10 cellular contexts compared by ENCODE assay signal in the genomic region with DNA sequence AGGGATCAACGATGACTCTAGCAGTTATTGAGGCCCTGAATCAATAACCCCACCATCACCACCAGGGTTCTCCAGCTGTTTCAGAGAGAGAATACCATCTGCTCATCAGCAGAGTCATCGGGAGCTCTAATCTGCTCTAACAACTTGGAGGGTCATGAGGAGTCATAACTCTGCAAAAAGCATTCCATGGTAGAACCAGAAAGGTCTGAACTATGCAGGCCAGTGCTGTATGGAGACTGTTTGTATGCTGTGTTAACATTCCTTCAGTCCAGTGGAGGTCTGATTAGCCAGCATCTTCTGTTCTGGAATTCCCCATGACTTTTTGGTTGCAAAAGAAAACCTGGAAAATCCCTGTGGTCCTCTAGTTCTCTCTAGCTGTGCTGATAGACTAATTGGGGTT. TPM values are rescaled to one million over a fixed set of nuclear protein-coding genes. Genes with fewer than 3 reads are reported as not detected.
DNase-seq lines count a peak whose midpoint lies in the region; ATAC-seq and TF ChIP-seq lines count a peak whose summit lies in the region.
"Had no signal": no experiment of that assay in that cellular context is flagged by ENCODE, and none has a peak within 500 bp of the region (broad histone marks: within the 10 kb centered on the region; RNA-seq: fewer than 3 reads in every experiment).

No MANE protein-coding gene starts in this region.

- no peaks in the 10 kb centered on the region; the same call in 1 of the 2 replicates for H3K9me3 ChIP-seq in SJSA1 (replicated peaks)
- no peaks in the 10 kb centered on the region for H3K9me3 ChIP-seq in skeletal muscle tissue (ENCODE audit: control insufficient read depth in 3 of 3, low read length in 3 of 3)

- ATAC-seq in GM18519 (IDR thresholded peaks at IDR 0.05; ENCODE audit: low FRiP score, unreplicated experiment) = peak; percentile 25

- DNase-seq in SJSA1 (ENCODE audit: low read depth in 1 of 2, low spot score in 2 of 2) = peak; percentile 81 to 89
- peak; percentile 96 for DNase-seq in fibroblast of the aortic adventitia (ENCODE audit: low read depth)
- no peak for DNase-seq in activated T-cell treated with anti-CD3 and anti-CD28 coated beads for 4 hours
- no peak for DNase-seq in NCI-H2171 treated with DMSO at 0.1 percent for 48 hours (lab: John Stamatoyannopoulos, UW)
- DNase-seq in LoVo (ENCODE audit: low spot score) = no peak
- no peak for DNase-seq in stimulated activated CD8-positive, alpha-beta memory T cell treated with anti-CD3 and anti-CD28 coated beads, Interleukin-4, amount 100 ng/mL, for 48 hours
- DNase-seq: NCI-H345 had no signal

- TF ChIP-seq CTCF in fibroblast of the aortic adventitia (IDR thresholded peaks at IDR 0.05; ENCODE audit: insufficient read depth, low read length) = no peak

- no peaks in the 10 kb centered on the region for H3K27me3 ChIP-seq in SJSA1 (replicated peaks)
- H3K27me3 ChIP-seq in skeletal muscle tissue (ENCODE audit: control insufficient read depth in 3 of 3, insufficient read depth in 3 of 3, low read length in 3 of 3) = no peaks in the 10 kb centered on the region

- H3K9ac ChIP-seq in skeletal muscle tissue (ENCODE audit: low read depth in 1 of 3, low read length in 3 of 3) = no peak overlapping the region

- H3K27ac ChIP-seq in SJSA1 = peak overlapping the region; percentile 85
- H3K27ac ChIP-seq in skeletal muscle tissue (ENCODE audit: low read depth, low read length) = peak overlapping the region; percentile 73

- H3K4me3 ChIP-seq in SJSA1 (no peak overlapping the region), fibroblast of the aortic adventitia (ENCODE audit: low read depth, low read length) (no peak overlapping the region), skeletal muscle tissue (ENCODE audit: low read length in 3 of 3) (no peak overlapping the region)

- no peaks in the 10 kb centered on the region for H3K36me3 ChIP-seq in SJSA1
- no peaks in the 10 kb centered on the region for H3K36me3 ChIP-seq in skeletal muscle tissue (ENCODE audit: control insufficient read depth in 3 of 3, insufficient read depth in 3 of 3, low read length in 3 of 3)

- peaks cover 83% of the 10 kb centered on the region for H3K4me1 ChIP-seq in SJSA1 (replicated peaks)
- peaks cover 21 to 60% (median 37%) of the 10 kb centered on the region in 3 donors for H3K4me1 ChIP-seq in skeletal muscle tissue (ENCODE audit: control insufficient read depth in 3 of 3, insufficient read depth in 3 of 3, low read length in 3 of 3)

RNA-seq across cellular contexts. Expression of a gene that starts 9.4 kb away (rescaled TPM):
- not detected in 2 replicates for total RNA-seq in SJSA1 (2014; rRNA removed; shearing (Covaris generic))
- under 0.01 TPM in 1 of 2 replicates, not detected in the other for total RNA-seq in fibroblast of the aortic adventitia (ENCODE audit: low replicate concordance)
- 17.2 TPM for total RNA-seq in skeletal muscle tissue
- total RNA-seq: activated T-helper 2 cell treated with anti-CD3 and anti-CD28 coated beads, Interferon-gamma antibody, Interleukin-2, Interleukin-4, amounts not matched to agents 10 μg/mL and 5 μg/mL and 100 μg/mL, durations not matched to agents 14 hours and 24 hours and 36 hours had no signal

Comparison
In these comparisons a context has a peak if more than half of its experiments do, and no peak if none do; other contexts are left out.
1. DNase-seq: peak in SJSA1 (2 of 2) and fibroblast of the aortic adventitia (single experiment); none in activated T-cell treated with anti-CD3 and anti-CD28 coated beads for 4 hours (single experiment), NCI-H2171 treated with DMSO at 0.1 percent for 48 hours (single experiment), LoVo (single experiment) and stimulated activated CD8-positive, alpha-beta memory T cell treated with anti-CD3 and anti-CD28 coated beads, Interleukin-4, amount 100 ng/mL, for 48 hours (single experiment).
2. RNA of a gene that starts 9.4 kb away (total RNA-seq): 17.2 TPM in skeletal muscle tissue (single experiment); not detected in SJSA1 and under 0.01 TPM in fibroblast of the aortic adventitia; every median in the first group is over 10 times any median in the second.